In the genomic region with DNA sequence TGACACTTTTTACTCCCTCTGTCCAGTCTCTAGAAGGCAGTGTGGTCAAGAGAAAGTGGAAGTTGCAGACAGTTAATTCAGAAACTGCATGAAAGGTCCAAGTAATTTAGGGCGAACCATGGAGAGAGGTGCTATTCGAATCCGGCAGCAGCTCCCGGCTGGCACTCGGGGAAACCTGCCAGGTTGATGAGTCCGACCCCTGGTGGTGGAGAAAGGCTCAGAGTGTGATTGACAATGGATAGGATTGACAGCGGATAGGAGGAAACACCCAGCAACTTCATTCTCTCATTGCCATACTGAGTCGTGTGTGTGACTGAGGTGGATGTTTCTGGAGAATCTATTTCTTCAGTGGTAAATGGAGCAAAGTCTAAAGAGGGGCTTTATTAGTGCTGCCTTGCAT, we compare ENCODE assay signal across 9 cellular contexts.
DNase-seq lines count a peak whose midpoint lies in the region; ATAC-seq and TF ChIP-seq lines count a peak whose summit lies in the region.
"Had no signal": no experiment of that assay in that cellular context is flagged by ENCODE, and none has a peak within 500 bp of the region (broad histone marks: within the 10 kb centered on the region; RNA-seq: fewer than 3 reads in every experiment).

No MANE protein-coding gene starts in this region.

- no peaks in the 10 kb centered on the region for H3K27me3 ChIP-seq in AG04450 (ENCODE audit: control insufficient read depth, insufficient read depth, low read length)
- H3K27me3 ChIP-seq: sigmoid colon had no signal

- H3K27ac ChIP-seq in AG04450 (ENCODE audit: low read depth, low read length), result no peak overlapping the region
- H3K27ac ChIP-seq: sigmoid colon had no signal

- peak; percentile 38 for TF ChIP-seq CTCF in AG04450 (IDR thresholded peaks at IDR 0.05; ENCODE audit: low read depth, low read length)

- DNase-seq in AG04450 (ENCODE audit: low read depth, low spot score), result no peak
- DNase-seq in RKO (ENCODE audit: low spot score), result peak; percentile 55
- peak; percentile 69 for DNase-seq in iPS-NIHi7 (ENCODE audit: extremely low spot score)
- DNase-seq in NCI-H2196 treated with DMSO at 0.1 percent for 48 hours (lab: John Stamatoyannopoulos, UW; ENCODE audit: unreplicated experiment), result no peak
- DNase-seq: sigmoid colon had no signal

- POLR2A ChIA-PET in AG04450 (lab: Yijun Ruan, JAX), result no interaction called here

- no peak overlapping the region for H3K4me3 ChIP-seq in AG04450 (ENCODE audit: low read depth, low read length)
- H3K4me3 ChIP-seq: sigmoid colon had no signal

- H3K9me3 ChIP-seq in AG04450 (ENCODE audit: control insufficient read depth, insufficient read depth, low read length), result peaks cover 4% of the 10 kb centered on the region
- H3K9me3 ChIP-seq: sigmoid colon had no signal

- CTCF ChIA-PET in AG04450 (lab: Charles Lee), result interaction anchor here (1.9 to 2.1 kb wide), 2 partner anchors 22 to 77 kb away, joined by 10 to 13 read pairs; no protein-coding TSS in a partner anchor

- peak; percentile 51 for ATAC-seq in GM21723 (IDR thresholded peaks at IDR 0.05; ENCODE audit: unreplicated experiment)
- ATAC-seq in HG03039 (IDR thresholded peaks at IDR 0.05; ENCODE audit: unreplicated experiment), result no peak
- no peak for ATAC-seq in GM21360 (IDR thresholded peaks at IDR 0.05; ENCODE audit: unreplicated experiment)
- ATAC-seq in HG02623 (IDR thresholded peaks at IDR 0.05; ENCODE audit: unreplicated experiment), result no peak

Comparison
In these comparisons a context has a peak if more than half of its experiments do, and no peak if none do; other contexts are left out.
1. DNase-seq: peak in RKO (single experiment) and iPS-NIHi7 (single experiment); none in AG04450 (single experiment) and NCI-H2196 treated with DMSO at 0.1 percent for 48 hours (single experiment).